ENCODE assay signal across 1 cellular context in genomic region chr10:58280982-58281752, GRCh38.
TF ChIP-seq lines count a peak whose summit lies in the region.

No MANE protein-coding gene starts in this region.

TF ChIP-seq in HepG2, 621 proteins besides CTCF, POLR2A, EP300 and RAD21:
- TF ChIP-seq REXO4 (CRISPR knock-in tag; IDR thresholded peaks at IDR 0.05; ENCODE audit: borderline replicate concordance) (no peak), RBFOX2 (IDR thresholded peaks at IDR 0.05; ENCODE audit: low read depth, low read length) (0 out of 2 replicates have a peak, but pooled peaks have one; percentile 22)
